17 cellular contexts compared by ENCODE assay signal in the genomic region with DNA sequence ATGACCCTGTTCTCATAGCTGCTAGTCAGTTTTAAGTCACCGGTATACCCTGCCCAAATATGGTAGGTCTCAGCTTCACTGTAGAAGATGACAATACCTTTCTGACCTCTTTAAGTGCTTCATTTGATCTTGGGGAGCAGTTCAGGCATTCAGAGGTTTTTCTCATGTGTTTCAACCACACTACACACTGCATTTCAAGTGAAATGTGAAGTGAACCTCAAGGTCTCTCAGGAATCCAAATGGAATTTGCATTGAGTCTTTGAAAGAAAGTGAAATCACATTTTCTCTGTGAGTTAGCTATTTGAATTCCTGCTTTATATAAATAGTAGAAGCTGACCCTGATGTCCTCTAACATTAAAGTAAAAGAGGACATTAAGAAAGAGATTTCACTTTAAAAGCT.
A peak's percentile ranks its signal among the peaks of the same experiment; 100 is the strongest.
DNase-seq lines count a peak whose midpoint lies in the region; FAIRE-seq and TF ChIP-seq lines count a peak whose summit lies in the region.
"Had no signal": no experiment of that assay in that cellular context is flagged by ENCODE, and none has a peak within 500 bp of the region (broad histone marks: within the 10 kb centered on the region; RNA-seq: fewer than 3 reads in every experiment).

No MANE protein-coding gene starts in this region.

- no TSS peak for BruUV-seq in Caco-2 (replicated peaks; lab: Mats Ljungman, UMichigan)

- no peak for TF ChIP-seq RAD21 in H1 (IDR thresholded peaks at IDR 0.05 in 1 of 2, conservative IDR thresholded peaks at IDR 0.05 in 1 of 2; ENCODE audit: low read depth in 2 of 2, low read length in 2 of 2)

- H2AFZ ChIP-seq in H1 (ENCODE audit: low read length) (0 out of 2 replicates have a peak overlapping the region, but pooled peaks have one; percentile 78), hepatocyte (no peak overlapping the region)

- POLR2A ChIA-PET in Caco-2 (lab: Charles Lee) (interaction anchor here (1.1 kb wide), 1 partner anchor 97 kb away, joined by 4 read pairs; no protein-coding TSS in a partner anchor), H1 (lab: Charles Lee; ENCODE audit: partially characterized antibody) (no interaction called here)

- no peak overlapping the region for H4K91ac ChIP-seq in H1 (replicated peaks; ENCODE audit: insufficient read length, low read length)

- no peak overlapping the region for H3K9ac ChIP-seq in H1 (replicated peaks in 1 of 4; ENCODE audit: extremely low read depth in 1 of 4, low read depth in 3 of 4, low read length in 3 of 4)
- H3K9ac ChIP-seq in mesendoderm (ENCODE audit: low read length): no peak overlapping the region
- no peak overlapping the region for H3K9ac ChIP-seq in colonic mucosa (ENCODE audit: low read depth in 2 of 2, low read length in 2 of 2)
- H3K9ac ChIP-seq: KMS-11 had no signal

- no peak overlapping the region for H2BK20ac ChIP-seq in H1 (ENCODE audit: low read length)

- H3K36me3 Mint-ChIP-seq in Caco-2 (ENCODE audit: insufficient read depth, unreplicated experiment): no peaks in the 10 kb centered on the region

- H3K56ac ChIP-seq in H1 (replicated peaks; ENCODE audit: insufficient read length, low read depth, low read length) (no peak overlapping the region), mesendoderm (ENCODE audit: low read length) (no peak overlapping the region)

- TF ChIP-seq EP300 in H1 (IDR thresholded peaks at IDR 0.05; ENCODE audit: borderline replicate concordance in 1 of 2, low read depth in 2 of 2, low read length in 2 of 2): no peak

- H3K23ac ChIP-seq in H1 (ENCODE audit: insufficient read length): no peak overlapping the region
- no peak overlapping the region for H3K23ac ChIP-seq in mesendoderm (ENCODE audit: low read length)

- H3K4ac ChIP-seq in H1 (replicated peaks; ENCODE audit: insufficient read length, low read depth, low read length) (no peak overlapping the region), mesendoderm (ENCODE audit: low read depth, low read length) (no peak overlapping the region)

- no peaks in the 10 kb centered on the region for H3K79me1 ChIP-seq in H1 (ENCODE audit: low read depth, low read length)
- no peaks in the 10 kb centered on the region for H3K79me1 ChIP-seq in mesendoderm (ENCODE audit: low read length)

- no peaks in the 10 kb centered on the region for H3K36me3 ChIP-seq in Caco-2 (ENCODE audit: control insufficient read depth, insufficient read depth, low read length)
- no peaks in the 10 kb centered on the region for H3K36me3 ChIP-seq in H1 (ENCODE audit: control insufficient read depth in 2 of 4, insufficient read depth in 4 of 4, low read length in 3 of 4)
- no peaks in the 10 kb centered on the region for H3K36me3 ChIP-seq in mesendoderm (ENCODE audit: control insufficient read depth, insufficient read depth, low read length)
- H3K36me3 ChIP-seq in colonic mucosa: no peaks in the 10 kb centered on the region
- no peaks in the 10 kb centered on the region for H3K36me3 ChIP-seq in hepatocyte (replicated peaks; ENCODE audit: insufficient read depth, low read depth)
- H3K36me3 ChIP-seq: HAP-1, SJCRH30 had no signal

- TF ChIP-seq CTCF in Caco-2 (IDR thresholded peaks at IDR 0.05; ENCODE audit: insufficient read depth in 1 of 2, low read depth in 1 of 2, low read length in 1 of 2, severe bottlenecking in 1 of 2, unreplicated experiment in 1 of 2) (no peak), H1 (IDR thresholded peaks at IDR 0.05; ENCODE audit: control extremely low read depth in 1 of 3, insufficient read depth in 1 of 3, low read depth in 1 of 3, low read length in 3 of 3) (no peak), colonic mucosa (IDR thresholded peaks at IDR 0.05) (no peak), hepatocyte (IDR thresholded peaks at IDR 0.05; ENCODE audit: poor library complexity) (no peak)

- H3K4me1 ChIP-seq in Caco-2 (peaks cover 11% of the 10 kb centered on the region; the same call in 1 of the 2 replicates), H1 (replicated peaks in 1 of 4; ENCODE audit: control insufficient read depth in 3 of 4, insufficient read depth in 4 of 4, low read length in 3 of 4) (peaks cover 0 to 2% (median 0%) of the 10 kb centered on the region in 4 experiments; a peak in 1 of 7 replicates), mesendoderm (ENCODE audit: control insufficient read depth, low read depth, low read length) (no peaks in the 10 kb centered on the region), colonic mucosa (no peaks in the 10 kb centered on the region), hepatocyte (ENCODE audit: insufficient read depth) (no peaks in the 10 kb centered on the region)
- H3K4me1 ChIP-seq: A549, HAP-1, SJCRH30 had no signal

- H3K27ac ChIP-seq in H1 (ENCODE audit: low read depth, low read length) (no peak overlapping the region), mesendoderm (ENCODE audit: low read depth, low read length) (no peak overlapping the region), colonic mucosa (no peak overlapping the region), hepatocyte (no peak overlapping the region)
- H3K27ac ChIP-seq: A549, C4-2B, KMS-11, SJCRH30 had no signal

- peaks cover 24% of the 10 kb centered on the region for H3K4me1 Mint-ChIP-seq in Caco-2 (ENCODE audit: low read depth, unreplicated experiment)

- H3K27me3 Mint-ChIP-seq in Caco-2 (ENCODE audit: insufficient read depth, unreplicated experiment): no peaks in the 10 kb centered on the region

- H3K9me3 ChIP-seq in Caco-2: no peaks in the 10 kb centered on the region
- no peaks in the 10 kb centered on the region for H3K9me3 ChIP-seq in H1 (ENCODE audit: insufficient read depth in 2 of 2, low read depth in 1 of 2, low read length in 1 of 2)
- H3K9me3 ChIP-seq in colonic mucosa: no peaks in the 10 kb centered on the region
- H3K9me3 ChIP-seq in hepatocyte (ENCODE audit: low read depth): no peaks in the 10 kb centered on the region
- H3K9me3 ChIP-seq: A549, HAP-1, SJCRH30 had no signal

- H2BK120ac ChIP-seq in H1 (replicated peaks; ENCODE audit: low read depth, low read length) (no peak overlapping the region), mesendoderm (ENCODE audit: low read depth, low read length) (no peak overlapping the region)

- H3K4me2 ChIP-seq in H1 (ENCODE audit: insufficient read depth in 1 of 2, low read depth in 2 of 2, low read length in 2 of 2) (no peak overlapping the region), mesendoderm (ENCODE audit: low read length) (no peak overlapping the region), hepatocyte (no peak overlapping the region)
- H3K4me2 ChIP-seq: A549, KMS-11 had no signal

- H3K4me3 ChIP-seq in Caco-2 (ENCODE audit: low read depth, low read length) (no peak overlapping the region), H1 (ENCODE audit: extremely low read depth in 1 of 4, insufficient read depth in 2 of 4, low read depth in 3 of 4, low read length in 4 of 4) (no peak overlapping the region), mesendoderm (ENCODE audit: low read length) (no peak overlapping the region), colonic mucosa (no peak overlapping the region), hepatocyte (no peak overlapping the region)
- H3K4me3 ChIP-seq: A549, HAP-1, SJCRH30 had no signal

- H3K9me2 ChIP-seq in hepatocyte (replicated peaks; ENCODE audit: insufficient read depth): no peaks in the 10 kb centered on the region

- H3K9me3 Mint-ChIP-seq in Caco-2 (ENCODE audit: unreplicated experiment): peaks cover 11% of the 10 kb centered on the region

- FAIRE-seq in H1 (lab: Jason Lieb, UNC): no peak
- FAIRE-seq: A549 had no signal

- H3K23me2 ChIP-seq in H1 (ENCODE audit: low read depth, low read length): no peaks in the 10 kb centered on the region

- TF ChIP-seq POLR2A in H1 (IDR thresholded peaks at IDR 0.05; ENCODE audit: control extremely low read depth in 1 of 2, low read depth in 2 of 2, low read length in 2 of 2): no peak

- WGBS in H1 (ENCODE audit: extremely low coverage in 1 of 2, insufficient coverage in 1 of 2, insufficient read length in 1 of 2, insufficient replicate concordance in 2 of 2, low coverage in 1 of 2, low lambda C conversion rate in 2 of 2, missing lambda C conversion rate in 1 of 2), 2 experiments: 100% methylated on average over 1 of the region's 1 CpG; no CpG with 5 or more reads in 1 of the 2 experiments
- WGBS in mesendoderm (ENCODE audit: extremely low coverage, insufficient coverage, low lambda C conversion rate): no CpG with 5 or more reads among the region's 1 CpG
- WGBS in hepatocyte (ENCODE audit: low lambda C conversion rate, missing lambda C conversion rate): 85% methylated on average over 1 of the region's 1 CpG

- no peak overlapping the region for H2AK5ac ChIP-seq in H1 (ENCODE audit: low read depth, low read length)
- no peak overlapping the region for H2AK5ac ChIP-seq in mesendoderm (ENCODE audit: low read length)

- H3K4me3 Mint-ChIP-seq in Caco-2 (ENCODE audit: unreplicated experiment): no peak overlapping the region

- H4K20me1 ChIP-seq in H1 (replicated peaks in 1 of 2; ENCODE audit: control insufficient read depth in 1 of 2, insufficient read depth in 2 of 2, low read length in 2 of 2) (no peaks in the 10 kb centered on the region), hepatocyte (ENCODE audit: insufficient read depth, poor library complexity, severe bottlenecking) (no peaks in the 10 kb centered on the region)

- peak overlapping the region; percentile 40 for H3K27ac Mint-ChIP-seq in Caco-2 (ENCODE audit: unreplicated experiment)

- H2BK12ac ChIP-seq in H1 (ENCODE audit: low read depth, low read length): no peak overlapping the region

- intact Hi-C loops in Caco-2 (cut with micrococcal nuclease; ENCODE audit: unreplicated experiment) (no loop called here), colonic mucosa (cut with DNase I) (no loop called here)

- no peak overlapping the region for H2BK5ac ChIP-seq in H1 (ENCODE audit: low read depth, low read length)
- H2BK5ac ChIP-seq in mesendoderm (ENCODE audit: low read length): no peak overlapping the region

- H3K79me2 ChIP-seq in H1 (ENCODE audit: control insufficient read depth in 1 of 2, insufficient read depth in 2 of 2, low read length in 2 of 2) (no peaks in the 10 kb centered on the region), mesendoderm (ENCODE audit: control insufficient read depth, insufficient read depth, low read length) (no peaks in the 10 kb centered on the region), hepatocyte (no peaks in the 10 kb centered on the region)

- no peak overlapping the region for H3K18ac ChIP-seq in H1 (ENCODE audit: extremely low read depth, low read length)
- H3K18ac ChIP-seq in mesendoderm (ENCODE audit: low read length): no peak overlapping the region

- CTCF ChIA-PET in Caco-2 (lab: Charles Lee) (no interaction called here), H1 (lab: Charles Lee; ENCODE audit: partially characterized antibody) (interaction anchor here (2.0 kb wide), 1 partner anchor 9 kb away, joined by 7 read pairs; no protein-coding TSS in a partner anchor)

- no peak overlapping the region for H3K14ac ChIP-seq in H1 (ENCODE audit: insufficient read length)

- H4K8ac ChIP-seq in H1 (ENCODE audit: extremely low read depth, insufficient read depth, low read length) (no peak overlapping the region), mesendoderm (ENCODE audit: low read depth, low read length) (no peak overlapping the region)

- H3K27me3 ChIP-seq in Caco-2 (replicated peaks; ENCODE audit: control insufficient read depth, insufficient read depth, low read length) (no peaks in the 10 kb centered on the region), H1 (replicated peaks in 1 of 4; ENCODE audit: control insufficient read depth in 3 of 4, extremely low read depth in 1 of 4, insufficient read depth in 3 of 4, low read length in 3 of 4) (no peaks in the 10 kb centered on the region), mesendoderm (ENCODE audit: insufficient read depth, low read length, poor library complexity) (no peaks in the 10 kb centered on the region), colonic mucosa (no peaks in the 10 kb centered on the region), hepatocyte (no peaks in the 10 kb centered on the region)
- H3K27me3 ChIP-seq: SJCRH30 had no signal

- no peak overlapping the region for H4K5ac ChIP-seq in H1 (ENCODE audit: insufficient read length, low read depth, low read length)
- H4K5ac ChIP-seq in mesendoderm (ENCODE audit: low read length): no peak overlapping the region

- DNase-seq in Caco-2 (no peak), M059J (ENCODE audit: low read depth) (peak; percentile 35), H1 (ENCODE audit: low read depth in 1 of 2, low spot score in 2 of 2) (no peak), mesendoderm (peak; percentile 45), colonic mucosa (no peak), AML-193 (lab: John Stamatoyannopoulos, UW) (no peak), hepatocyte (ENCODE audit: low spot score) (no peak), NCI-H2227 treated with DMSO at 0.1 percent for 48 hours (lab: John Stamatoyannopoulos, UW) (no peak)
- DNase-seq: NCI-H1417 treated with DMSO at 0.1 percent for 48 hours, NCI-H1930, NCI-H345, NCI-H524 treated with DMSO at 0.1 percent for 48 hours, SJCRH30 had no signal

- no peak overlapping the region for H2BK15ac ChIP-seq in H1 (ENCODE audit: low read length)
- H2BK15ac ChIP-seq in mesendoderm (replicated peaks; ENCODE audit: low read depth): no peak overlapping the region

Comparison
In these comparisons a context has a peak if more than half of its experiments do, and no peak if none do; other contexts are left out.
1. DNase-seq: peak in M059J (single experiment) and mesendoderm (single experiment); none in Caco-2 (0 of 2), H1 (0 of 2), colonic mucosa (single experiment), AML-193 (0 of 2), hepatocyte (single experiment) and NCI-H2227 treated with DMSO at 0.1 percent for 48 hours (single experiment).